ENCODE assay signal across 13 cellular contexts in the genomic region with DNA sequence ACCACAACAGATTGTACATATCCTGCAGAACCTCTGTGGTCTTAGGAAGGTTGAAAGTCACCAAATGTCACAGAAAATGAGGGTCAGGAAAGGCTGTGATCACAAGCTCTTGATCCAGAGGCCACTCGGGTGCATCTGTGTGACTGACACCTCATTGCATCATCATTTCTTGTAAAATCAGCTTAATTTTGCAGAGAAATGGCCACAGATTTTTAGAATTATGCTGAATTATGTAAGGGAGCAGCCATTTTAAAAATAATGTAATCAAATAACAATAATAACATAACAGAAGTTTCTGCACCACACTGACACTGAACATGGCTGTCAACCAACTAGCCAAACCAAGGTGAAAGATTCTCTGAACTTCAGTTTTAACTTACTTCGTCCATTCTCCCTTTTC. TPM values are rescaled to one million over a fixed set of nuclear protein-coding genes. Genes with fewer than 3 reads are reported as not detected.
DNase-seq lines count a peak whose midpoint lies in the region; ATAC-seq and TF ChIP-seq lines count a peak whose summit lies in the region.
"Had no signal": no experiment of that assay in that cellular context is flagged by ENCODE, and none has a peak within 500 bp of the region (broad histone marks: within the 10 kb centered on the region; RNA-seq: fewer than 3 reads in every experiment).

No MANE protein-coding gene starts in this region.

- H3K4me3 ChIP-seq in heart left ventricle, result no peak overlapping the region
- no peak overlapping the region for H3K4me3 ChIP-seq in esophagus muscularis mucosa
- no peak overlapping the region for H3K4me3 ChIP-seq in suprapubic skin
- H3K4me3 ChIP-seq in MG63, result no peak overlapping the region
- H3K4me3 ChIP-seq: coronary artery, lung had no signal

- peak overlapping the region; percentile 88 for H3K27ac Mint-ChIP-seq in T-helper 17 cell

- H3K27me3 Mint-ChIP-seq in T-helper 17 cell, result no peaks in the 10 kb centered on the region

- H3K27me3 ChIP-seq in heart left ventricle, result no peaks in the 10 kb centered on the region
- no peaks in the 10 kb centered on the region for H3K27me3 ChIP-seq in esophagus muscularis mucosa
- H3K27me3 ChIP-seq in suprapubic skin, result no peaks in the 10 kb centered on the region
- H3K27me3 ChIP-seq in MG63, result no peaks in the 10 kb centered on the region

- peak overlapping the region; percentile 41 for H3K4me3 Mint-ChIP-seq in T-helper 17 cell

- TF ChIP-seq POLR2A in heart left ventricle (IDR thresholded peaks at IDR 0.05) (no peak), esophagus muscularis mucosa (IDR thresholded peaks at IDR 0.05; ENCODE audit: low read depth) (no peak), suprapubic skin (IDR thresholded peaks at IDR 0.05) (no peak)

- TF ChIP-seq CTCF in heart left ventricle (IDR thresholded peaks at IDR 0.05), result no peak
- TF ChIP-seq CTCF in esophagus muscularis mucosa (IDR thresholded peaks at IDR 0.05), result no peak
- TF ChIP-seq CTCF in suprapubic skin (IDR thresholded peaks at IDR 0.05), result no peak

- H3K9me3 ChIP-seq in heart left ventricle, result no peaks in the 10 kb centered on the region
- no peaks in the 10 kb centered on the region for H3K9me3 ChIP-seq in T-helper 17 cell (ENCODE audit: control insufficient read depth, low read length, poor library complexity, severe bottlenecking)
- H3K9me3 ChIP-seq in esophagus muscularis mucosa, result no peaks in the 10 kb centered on the region
- H3K9me3 ChIP-seq in suprapubic skin, result no peaks in the 10 kb centered on the region
- H3K9me3 ChIP-seq in MG63, result no peaks in the 10 kb centered on the region

- peaks cover 60% of the 10 kb centered on the region for H3K4me1 Mint-ChIP-seq in T-helper 17 cell

- H3K4me1 ChIP-seq in heart left ventricle, result peaks cover 3 to 55% (median 29%) of the 10 kb centered on the region in 12 donors
- H3K4me1 ChIP-seq in esophagus muscularis mucosa, result peaks cover 11 to 69% (median 60%) of the 10 kb centered on the region in 4 donors
- H3K4me1 ChIP-seq in suprapubic skin, result peaks cover 54% of the 10 kb centered on the region

- DNase-seq in heart left ventricle (no peak), cardiac septum (ENCODE audit: low spot score) (no peak), T-helper 17 cell (no peak), esophagus muscularis mucosa (ENCODE audit: extremely low spot score) (peak; percentile 19), suprapubic skin (ENCODE audit: low spot score in 2 of 2) (peak in 1 of 2 donors; percentile 26), retina (no peak), MG63 (no peak)
- DNase-seq in stimulated activated CD4-positive, alpha-beta T cell treated with anti-CD3 and anti-CD28 coated beads, Interleukin-4, amount 100 ng/mL, for 1 hour, result no peak
- DNase-seq: NCI-H187, T-helper 9 cell had no signal

- no peaks in the 10 kb centered on the region for H3K36me3 Mint-ChIP-seq in T-helper 17 cell (ENCODE audit: low read depth)

- 34 to 43% (median 42%) methylated on average over 2 of the region's 2 CpGs for whole genome bisulfite sequencing in heart left ventricle, 4 donors
- 48% methylated on average over 2 of the region's 2 CpGs for WGBS in esophagus muscularis mucosa
- WGBS in suprapubic skin, result 41% methylated on average over 2 of the region's 2 CpGs

- intact Hi-C loops in heart left ventricle (cut with DNase I) (no loop called here), cardiac septum (cut with DNase I) (no loop called here), esophagus muscularis mucosa (cut with DNase I) (no loop called here)

- peak overlapping the region in 11 of 12 donors; percentile 21 to 100 (median 97) for H3K27ac ChIP-seq in heart left ventricle
- H3K27ac ChIP-seq in esophagus muscularis mucosa (replicated peaks in 1 of 4), result peak overlapping the region in 3 of 4 donors; percentile 6 to 50 (median 17)
- peak overlapping the region; percentile 8 for H3K27ac ChIP-seq in suprapubic skin

- ATAC-seq in heart left ventricle (no peak), T-helper 17 cell (no peak)

- H3K36me3 ChIP-seq in heart left ventricle, result peaks cover 0 to 7% (median 0%) of the 10 kb centered on the region in 9 donors
- no peaks in the 10 kb centered on the region for H3K36me3 ChIP-seq in esophagus muscularis mucosa
- peaks cover 5% of the 10 kb centered on the region for H3K36me3 ChIP-seq in suprapubic skin
- H3K36me3 ChIP-seq in MG63, result peaks cover 10% of the 10 kb centered on the region

- TF ChIP-seq EP300 in esophagus muscularis mucosa (IDR thresholded peaks at IDR 0.05) (no peak), suprapubic skin (IDR thresholded peaks at IDR 0.05) (no peak)

RNA-seq across cellular contexts. Expression of a gene that starts 3.0 kb away (rescaled TPM):
- 100 to 1,000 TPM; 127 to 247 (median 158) TPM for total RNA-seq in heart left ventricle
- 100 to 1,000 TPM in 1 of 2 donors, 10 to 100 TPM in 1; 78.8 to 137 TPM for polyA plus RNA-seq in heart left ventricle
- 127 TPM for total RNA-seq in cardiac septum
- 10 to 100 TPM; 86.0 to 96.1 TPM for total RNA-seq in T-helper 17 cell
- 100 to 1,000 TPM; 155 to 206 (median 188) TPM for total RNA-seq in esophagus muscularis mucosa
- 100 to 1,000 TPM; 118 to 168 (median 152) TPM for total RNA-seq in suprapubic skin
- total RNA-seq in MG63 (2014; rRNA removed; shearing (Covaris generic); ENCODE audit: low replicate concordance), result 144 and 147 TPM in 2 replicates

RNA-seq across cellular contexts. Expression of a gene that starts 32.5 kb away (rescaled TPM):
- total RNA-seq in heart left ventricle (under 1 TPM in 4 of 9 donors, not detected in 5; 0.06 to 0.45 (median 0.25) TPM), cardiac septum (0.08 TPM), T-helper 17 cell (not detected), esophagus muscularis mucosa (not detected), suprapubic skin (not detected)
- polyA plus RNA-seq in heart left ventricle, result not detected
- not detected in 2 replicates for total RNA-seq in MG63 (2014; rRNA removed; shearing (Covaris generic); ENCODE audit: low replicate concordance)
- total RNA-seq: ureter had no signal

Comparison
In these comparisons a context has a peak if more than half of its experiments do, and no peak if none do; other contexts are left out.
1. H3K27ac ChIP-seq: peak in every context shown above with its lines; median percentile 97 in heart left ventricle; 17 in esophagus muscularis mucosa; 8 in suprapubic skin.